Comparison of ENCODE assay signal across 8 cellular contexts in the genomic region with DNA sequence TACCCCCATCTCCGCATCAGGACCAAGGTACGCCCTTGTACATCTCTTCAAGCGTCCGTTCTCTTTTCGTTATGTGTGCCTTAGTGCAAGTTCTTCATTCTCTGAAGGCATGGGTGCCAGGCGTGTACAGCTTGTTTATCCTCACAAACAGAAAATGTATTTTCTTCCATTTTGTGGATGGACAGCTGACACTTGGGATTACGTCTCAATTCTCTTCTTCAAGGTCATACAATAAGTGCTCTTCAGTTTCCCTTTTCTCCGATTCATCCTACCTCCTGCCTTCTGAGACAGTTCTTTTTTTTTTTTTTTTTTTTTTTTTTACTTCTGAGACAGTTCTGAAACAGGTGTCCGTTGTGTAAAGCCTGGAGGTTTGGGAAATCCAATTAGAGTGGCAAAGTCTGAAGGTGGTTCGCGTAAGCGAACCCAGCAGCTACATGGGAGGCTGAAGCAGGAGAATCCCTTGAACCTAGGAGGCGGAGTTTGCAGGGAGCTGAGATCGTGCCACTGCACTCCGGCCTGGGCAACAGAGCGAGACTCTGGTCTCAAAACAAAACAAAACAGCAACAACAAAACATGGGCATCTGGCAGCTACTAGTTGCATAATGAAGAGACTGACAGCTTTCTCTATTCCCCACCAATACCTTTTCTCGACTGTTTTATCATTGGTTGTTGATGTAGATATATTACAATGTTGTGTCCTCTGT. TPM values are rescaled to one million over a fixed set of nuclear protein-coding genes. Genes with fewer than 3 reads are reported as not detected.
DNase-seq lines count a peak whose midpoint lies in the region; ATAC-seq and TF ChIP-seq lines count a peak whose summit lies in the region.

No MANE protein-coding gene starts in this region.

- H3K9me3 ChIP-seq in Panc1 (ENCODE audit: control insufficient read depth, insufficient read depth, low read depth, low read length) = no peaks in the 10 kb centered on the region
- H3K9me3 ChIP-seq in esophagus muscularis mucosa = no peaks in the 10 kb centered on the region
- no peaks in the 10 kb centered on the region for H3K9me3 ChIP-seq in trophoblast cell (ENCODE audit: insufficient read depth, low read depth, low read length)

- no peak overlapping the region for H2BK5ac ChIP-seq in trophoblast cell (ENCODE audit: low read depth, low read length, poor library complexity)

- peaks cover 9% of the 10 kb centered on the region for H3K4me1 ChIP-seq in Panc1 (ENCODE audit: control insufficient read depth, insufficient read depth, low read length)
- H3K4me1 ChIP-seq in esophagus muscularis mucosa = peaks cover 16 to 25% (median 22%) of the 10 kb centered on the region in 4 donors
- peaks cover 2 to 8% of the 10 kb centered on the region in 2 experiments for H3K4me1 ChIP-seq in trophoblast cell (ENCODE audit: control insufficient read depth in 1 of 2, insufficient read depth in 2 of 2, low read length in 2 of 2)

- no peak overlapping the region for H3K18ac ChIP-seq in trophoblast cell (ENCODE audit: low read length)

- no peak for TF ChIP-seq POLR2A in esophagus muscularis mucosa (IDR thresholded peaks at IDR 0.05; ENCODE audit: low read depth)

- H3K79me1 ChIP-seq in trophoblast cell (ENCODE audit: low read length) = peaks cover 5% of the 10 kb centered on the region

- intact Hi-C loops in Panc1 (cut with micrococcal nuclease; ENCODE audit: unreplicated experiment) = no loop called here
- intact Hi-C loops in esophagus muscularis mucosa (cut with DNase I) = no loop called here

- CTCF ChIA-PET in Panc1 (lab: Charles Lee) = interaction anchor here (1.5 kb wide), 1 partner anchor 112 kb away, joined by 4 read pairs; no protein-coding TSS in a partner anchor

- H3K4me3 ChIP-seq in Panc1 (ENCODE audit: low read depth in 2 of 2, low read length in 2 of 2) (peak overlapping the region; percentile 80 to 84), esophagus muscularis mucosa (peak overlapping the region; percentile 64 to 90 (median 74)), trophoblast cell (ENCODE audit: low read depth, low read length) (peak overlapping the region; percentile 95)

- H3K9ac ChIP-seq in trophoblast cell (ENCODE audit: low read length) = peak overlapping the region; percentile 93

- no peak for DNase-seq in Panc1 (ENCODE audit: low read depth, low spot score)
- DNase-seq in esophagus muscularis mucosa (ENCODE audit: extremely low spot score) = no peak
- DNase-seq in trophoblast cell = peak in 1 of 2 donors; percentile 22
- no peak for DNase-seq in omental fat pad (ENCODE audit: low spot score)
- DNase-seq in HPDE6-E6E7 (ENCODE audit: extremely low spot score) = no peak

- no peak overlapping the region for H3K14ac ChIP-seq in trophoblast cell (ENCODE audit: low read length)

- peaks cover 7% of the 10 kb centered on the region for H3K36me3 ChIP-seq in Panc1 (ENCODE audit: control insufficient read depth, insufficient read depth, low read length)
- H3K36me3 ChIP-seq in esophagus muscularis mucosa = peaks cover 0 to 40% (median 34%) of the 10 kb centered on the region in 4 donors
- H3K36me3 ChIP-seq in trophoblast cell (ENCODE audit: control insufficient read depth in 1 of 2, insufficient read depth in 2 of 2, low read length in 2 of 2) = peaks cover 13 to 19% of the 10 kb centered on the region in 2 experiments

- H3K23ac ChIP-seq in trophoblast cell (ENCODE audit: low read length) = no peak overlapping the region

- H3K79me2 ChIP-seq in trophoblast cell (ENCODE audit: control insufficient read depth, insufficient read depth, low read length, poor library complexity) = peaks cover 8% of the 10 kb centered on the region

- no peak overlapping the region for H2AFZ ChIP-seq in trophoblast cell (ENCODE audit: insufficient read depth, low read length, poor library complexity)

- H4K12ac ChIP-seq in trophoblast cell (ENCODE audit: low read depth, low read length) = peak overlapping the region; percentile 78

- H3K27me3 ChIP-seq in Panc1 (ENCODE audit: control insufficient read depth, insufficient read depth, low read length) = no peaks in the 10 kb centered on the region
- peaks cover 0 to 12% (median 0%) of the 10 kb centered on the region in 4 donors for H3K27me3 ChIP-seq in esophagus muscularis mucosa
- no peaks in the 10 kb centered on the region for H3K27me3 ChIP-seq in trophoblast cell (ENCODE audit: insufficient read depth, low read length)

- no peak overlapping the region for H2BK12ac ChIP-seq in trophoblast cell (ENCODE audit: low read length)

- H3K27ac ChIP-seq in Panc1 (ENCODE audit: low read length) (peak overlapping the region; percentile 81), esophagus muscularis mucosa (replicated peaks in 1 of 4) (peak overlapping the region; percentile 80 to 87 (median 83)), trophoblast cell (ENCODE audit: low read depth, low read length) (no peak overlapping the region)

- H3K4ac ChIP-seq in trophoblast cell (ENCODE audit: low read depth, low read length) = peak overlapping the region; percentile 90

- BruUV-seq in Panc1 (replicated peaks; lab: Mats Ljungman, UMichigan) = TSS peak; percentile 95

- no peak for TF ChIP-seq CTCF in Panc1 (IDR thresholded peaks at IDR 0.05)
- TF ChIP-seq CTCF in esophagus muscularis mucosa (IDR thresholded peaks at IDR 0.05) = no peak
- TF ChIP-seq CTCF in omental fat pad (IDR thresholded peaks at IDR 0.05) = no peak

- peak overlapping the region; percentile 79 for H3K4me2 ChIP-seq in trophoblast cell (ENCODE audit: low read length)

- peak overlapping the region; percentile 53 for H4K91ac ChIP-seq in trophoblast cell (ENCODE audit: low read depth, low read length)

- peak overlapping the region; percentile 57 for H2AK5ac ChIP-seq in trophoblast cell (ENCODE audit: low read length)

- POLR2A ChIA-PET in Panc1 (lab: Charles Lee) = no interaction called here

- no peak overlapping the region for H4K8ac ChIP-seq in trophoblast cell (ENCODE audit: low read depth, low read length)

- no peak for TF ChIP-seq EP300 in esophagus muscularis mucosa (IDR thresholded peaks at IDR 0.05)

- ATAC-seq in GM19023 (IDR thresholded peaks at IDR 0.05; ENCODE audit: unreplicated experiment) = peak; percentile 4
- ATAC-seq in Panc1 = peak; percentile 16
- no peak for ATAC-seq in HG02763 (IDR thresholded peaks at IDR 0.05; ENCODE audit: unreplicated experiment)
- ATAC-seq in omental fat pad (ENCODE audit: low FRiP score) = no peak
- no peak for ATAC-seq in HG03108 (IDR thresholded peaks at IDR 0.05; ENCODE audit: unreplicated experiment)

- 36% methylated on average over 17 of the region's 17 CpGs for WGBS in esophagus muscularis mucosa
- WGBS in trophoblast cell (ENCODE audit: extremely low coverage, insufficient coverage, insufficient read length) = no CpG with 5 or more reads among the region's 17 CpGs

- in situ Hi-C loops in Panc1 (cut with HindIII; ENCODE audit: low pct_unique_long_range_greater_than_20kb, low sequenced_read_pairs) = no loop called here

- no peak overlapping the region for H2BK120ac ChIP-seq in trophoblast cell (ENCODE audit: insufficient read depth, low read length, poor library complexity)

RNA-seq across cellular contexts. Expression of gene COX6A1, which starts 0.7 kb away (rescaled TPM):
- total RNA-seq in Panc1 (2021; ENCODE audit: unreplicated experiment) (557 TPM), esophagus muscularis mucosa (100 to 1,000 TPM; 499 to 689 (median 548) TPM), omental fat pad (100 to 1,000 TPM; 374 to 751 (median 529) TPM)
- polyA plus RNA-seq in Panc1 (2012; ENCODE audit: insufficient read length) = 681 TPM
- polyA plus RNA-seq in trophoblast cell (2013) = 832 and 878 TPM in 2 replicates

RNA-seq across cellular contexts. Expression of gene TRIAP1, which starts 7.5 kb away (rescaled TPM):
- total RNA-seq in Panc1 (2021; ENCODE audit: unreplicated experiment) (23.9 TPM), esophagus muscularis mucosa (10 to 100 TPM in 3 of 4 donors, 1 to 10 TPM in 1; 9.8 to 17.7 (median 10.7) TPM), omental fat pad (10 to 100 TPM; 11.3 to 21.6 (median 16.2) TPM)
- 20.6 TPM for polyA plus RNA-seq in Panc1 (2012; ENCODE audit: insufficient read length)
- polyA plus RNA-seq in trophoblast cell (2013) = 63.0 and 63.9 TPM in 2 replicates

RNA-seq across cellular contexts. Expression of gene GATC, which starts 7.6 kb away (rescaled TPM):
- 34.7 TPM for total RNA-seq in Panc1 (2021; ENCODE audit: unreplicated experiment)
- 10.4 TPM for polyA plus RNA-seq in Panc1 (2012; ENCODE audit: insufficient read length)
- total RNA-seq in esophagus muscularis mucosa = 10 to 100 TPM; 18.5 to 24.0 (median 20.2) TPM
- polyA plus RNA-seq in trophoblast cell (2013) = 18.2 and 18.5 TPM in 2 replicates
- total RNA-seq in omental fat pad = 10 to 100 TPM; 22.8 to 30.7 (median 24.2) TPM

RNA-seq across cellular contexts. Expression of gene SRSF9, which starts 30.9 kb away (rescaled TPM):
- total RNA-seq in Panc1 (2021; ENCODE audit: unreplicated experiment) (269 TPM), esophagus muscularis mucosa (10 to 100 TPM; 52.7 to 60.2 (median 54.7) TPM), omental fat pad (10 to 100 TPM; 62.3 to 88.7 (median 71.4) TPM)
- polyA plus RNA-seq in Panc1 (2012; ENCODE audit: insufficient read length) = 491 TPM
- polyA plus RNA-seq in trophoblast cell (2013) = 217 and 221 TPM in 2 replicates

RNA-seq across cellular contexts. Expression of gene DYNLL1, which starts 57.3 kb away (rescaled TPM):
- total RNA-seq in Panc1 (2021; ENCODE audit: unreplicated experiment) (482 TPM), esophagus muscularis mucosa (100 to 1,000 TPM; 229 to 289 (median 269) TPM), omental fat pad (100 to 1,000 TPM; 142 to 209 (median 175) TPM)
- 526 TPM for polyA plus RNA-seq in Panc1 (2012; ENCODE audit: insufficient read length)
- polyA plus RNA-seq in trophoblast cell (2013) = 658 and 709 TPM in 2 replicates

Comparison
In these comparisons a context has a peak if more than half of its experiments do, and no peak if none do; other contexts are left out.
1. ATAC-seq: peak in GM19023 (single experiment) and Panc1 (single experiment); none in HG02763 (single experiment), omental fat pad (single experiment) and HG03108 (single experiment).
2. Peak in every context shown above with its lines, with median percentiles within 50 percentile points of each other: H3K4me3 ChIP-seq.